ENCODE assay signal across 8 cellular contexts in the genomic region with DNA sequence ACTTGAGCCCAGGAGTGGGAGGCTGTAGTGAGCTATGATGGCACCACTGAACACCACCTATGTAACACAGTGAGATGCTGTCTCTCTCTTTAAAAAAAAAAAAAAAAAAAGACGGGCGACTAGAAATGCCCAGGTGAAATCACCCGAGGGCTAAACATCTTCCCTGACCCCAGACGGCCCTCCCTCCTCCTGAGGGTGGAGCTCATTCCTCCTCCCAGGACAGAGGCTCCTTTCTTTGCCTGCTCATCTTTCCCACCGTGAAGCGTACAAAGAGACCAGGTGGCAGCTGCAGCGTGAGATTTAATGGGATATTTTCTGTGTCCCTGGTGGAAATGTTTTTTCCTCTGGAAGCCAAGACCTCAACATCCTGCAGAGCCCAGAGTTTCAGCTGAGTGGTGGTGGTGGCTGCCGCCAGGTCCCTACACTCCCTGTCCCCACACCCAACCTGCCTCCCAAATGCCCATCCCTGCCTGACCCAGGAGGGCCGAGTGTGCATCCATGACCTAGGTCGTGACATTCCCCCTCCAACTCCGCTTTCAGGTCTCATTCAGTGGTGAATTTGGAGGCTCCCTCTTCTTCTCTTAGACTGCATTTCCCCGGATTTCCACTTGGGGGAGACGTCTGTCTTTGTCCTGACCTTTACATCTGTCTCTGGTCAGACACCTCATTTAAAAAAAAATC. TPM values are rescaled to one million over a fixed set of nuclear protein-coding genes. Genes with fewer than 3 reads are reported as not detected.
DNase-seq lines count a peak whose midpoint lies in the region; ATAC-seq, FAIRE-seq and TF ChIP-seq lines count a peak whose summit lies in the region.

No MANE protein-coding gene starts in this region.

- H3K4me1 ChIP-seq in HepG2 (ENCODE audit: insufficient read depth, low read length) (no peaks in the 10 kb centered on the region), thoracic aorta (ENCODE audit: control insufficient read depth in 1 of 2, low read depth in 2 of 2) (no peaks in the 10 kb centered on the region)

- no peak overlapping the region for H2AFZ ChIP-seq in HepG2 (ENCODE audit: low read length)

- H3K27me3 ChIP-seq in HepG2 (ENCODE audit: control insufficient read depth in 1 of 2, insufficient read depth in 2 of 2, low read length in 2 of 2) (peaks cover 0 to 6% of the 10 kb centered on the region in 2 experiments; a peak in 3 of 5 replicates), thoracic aorta (replicated peaks; ENCODE audit: insufficient read depth) (no peaks in the 10 kb centered on the region)

- POLR2A ChIA-PET in HepG2 (lab: Yijun Ruan, JAX): interaction anchor here (0.7 kb wide), 1 partner anchor 8 kb away, joined by 3 read pairs; no protein-coding TSS in a partner anchor

- H3K4me2 ChIP-seq in HepG2 (ENCODE audit: low read depth, low read length): no peak overlapping the region

- no TSS peak for BruUV-seq in HepG2 (replicated peaks; lab: Mats Ljungman, UMichigan)

- no peaks in the 10 kb centered on the region for H3K79me2 ChIP-seq in HepG2 (ENCODE audit: insufficient read depth, low read length)

- DNase-seq in activated T-cell treated with anti-CD3 and anti-CD28 coated beads for 4 hours (peak; percentile 27), LoVo (ENCODE audit: low spot score) (peak; percentile 51), cerebellum (ENCODE audit: low spot score) (peak; percentile 53), HepG2 (ENCODE audit: low spot score) (peak; percentile 66), thoracic aorta (ENCODE audit: low spot score) (no peak)
- no peak for DNase-seq in activated T-cell treated with anti-CD3 and anti-CD28 coated beads, Interleukin-2, amount 50 U/mL, for 1 hour

- intact Hi-C loops in HepG2 (cut with micrococcal nuclease; ENCODE audit: unreplicated experiment): loop anchor here (2.0 kb wide), 1 partner anchor 484 kb away; no protein-coding TSS in a partner anchor

- no peak overlapping the region for H3K27ac ChIP-seq in HepG2 (ENCODE audit: extremely low read length, insufficient read depth, low read length)
- H3K27ac ChIP-seq in thoracic aorta: no peak overlapping the region

- peak; percentile 90 for TF ChIP-seq RAD21 in HepG2 (CRISPR knock-in tag; IDR thresholded peaks at IDR 0.05)

- H4K20me1 ChIP-seq in HepG2 (ENCODE audit: insufficient read depth, low read length): no peaks in the 10 kb centered on the region

- CTCF ChIA-PET in HepG2 (lab: Yijun Ruan, JAX; ENCODE audit: low intra/inter-chr PET ratio, low total read pairs): interaction anchor here (0.8 to 2.1 kb wide), 5 partner anchors 9 to 486 kb away, joined by 3 to 12 read pairs (median 6); no protein-coding TSS in a partner anchor

- H3K9me3 ChIP-seq in HepG2 (ENCODE audit: low read length) (no peaks in the 10 kb centered on the region), thoracic aorta (no peaks in the 10 kb centered on the region)

- no peak overlapping the region for H3K9ac ChIP-seq in HepG2 (ENCODE audit: insufficient read depth, low read depth, low read length)

- FAIRE-seq in HepG2 (lab: Jason Lieb, UNC): peak; percentile 89

- no peaks in the 10 kb centered on the region for H3K36me3 ChIP-seq in HepG2 (replicated peaks in 1 of 2; ENCODE audit: control insufficient read depth in 1 of 2, insufficient read depth in 2 of 2, low read length in 2 of 2)
- no peaks in the 10 kb centered on the region for H3K36me3 ChIP-seq in thoracic aorta

- TF ChIP-seq CTCF in HepG2 (CRISPR knock-in tag; IDR thresholded peaks at IDR 0.05): peak; percentile 86
- TF ChIP-seq CTCF in thoracic aorta (IDR thresholded peaks at IDR 0.05): peak; percentile 53

- WGBS in HepG2 (ENCODE audit: low lambda C conversion rate): 5% methylated on average over 13 of the region's 13 CpGs

- in situ Hi-C loops in HepG2 (cut with HindIII; ENCODE audit: extremely low pct_ligation_motif_present, low pct_unique_long_range_greater_than_20kb): loop anchor here (5.0 kb wide), 1 partner anchor 488 kb away; no protein-coding TSS in a partner anchor

- no peak for TF ChIP-seq EP300 in HepG2 (IDR thresholded peaks at IDR 0.05; ENCODE audit: low read depth in 2 of 2, low read length in 2 of 2)
- no peak for TF ChIP-seq EP300 in HepG2 (CRISPR knock-in tag; IDR thresholded peaks at IDR 0.05; ENCODE audit: borderline replicate concordance)

- ATAC-seq in SK-N-SH treated with all-trans-retinoic acid at 6 μM for 48 hours (peak; percentile 91), HepG2 (peak; percentile 80), thoracic aorta (ENCODE audit: insufficient number of reproducible peaks, low FRiP score, low read depth) (no peak), GM18520 (IDR thresholded peaks at IDR 0.05; ENCODE audit: unreplicated experiment) (no peak)

- TF ChIP-seq POLR2A in HepG2 (IDR thresholded peaks at IDR 0.05; ENCODE audit: insufficient read depth in 1 of 2, low read depth in 2 of 2, low read length in 2 of 2): no peak

- no peak overlapping the region for H3K4me3 ChIP-seq in HepG2 (replicated peaks in 1 of 3; ENCODE audit: insufficient read depth in 1 of 3, low read depth in 2 of 3, low read length in 3 of 3)
- no peak overlapping the region for H3K4me3 ChIP-seq in thoracic aorta

TF ChIP-seq in SK-N-SH treated with all-trans-retinoic acid at 6 μM for 48 hours, 23 proteins besides CTCF, POLR2A, EP300 and RAD21 (continues in another document):
- TF ChIP-seq ISL1 (CRISPR knock-in tag; IDR thresholded peaks at IDR 0.05) (no peak), PPARA (CRISPR knock-in tag; IDR thresholded peaks at IDR 0.05; ENCODE audit: borderline replicate concordance) (no peak), GLIS3 (CRISPR knock-in tag; IDR thresholded peaks at IDR 0.05) (no peak), CSDC2 (CRISPR knock-in tag; IDR thresholded peaks at IDR 0.05) (no peak)
- TF ChIP-seq, protein P1, sequence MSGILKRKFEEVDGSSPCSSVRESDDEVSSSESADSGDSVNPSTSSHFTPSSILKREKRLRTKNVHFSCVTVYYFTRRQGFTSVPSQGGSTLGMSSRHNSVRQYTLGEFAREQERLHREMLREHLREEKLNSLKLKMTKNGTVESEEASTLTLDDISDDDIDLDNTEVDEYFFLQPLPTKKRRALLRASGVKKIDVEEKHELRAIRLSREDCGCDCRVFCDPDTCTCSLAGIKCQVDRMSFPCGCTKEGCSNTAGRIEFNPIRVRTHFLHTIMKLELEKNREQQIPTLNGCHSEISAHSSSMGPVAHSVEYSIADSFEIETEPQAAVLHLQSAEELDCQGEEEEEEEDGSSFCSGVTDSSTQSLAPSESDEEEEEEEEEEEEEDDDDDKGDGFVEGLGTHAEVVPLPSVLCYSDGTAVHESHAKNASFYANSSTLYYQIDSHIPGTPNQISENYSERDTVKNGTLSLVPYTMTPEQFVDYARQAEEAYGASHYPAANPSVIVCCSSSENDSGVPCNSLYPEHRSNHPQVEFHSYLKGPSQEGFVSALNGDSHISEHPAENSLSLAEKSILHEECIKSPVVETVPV (CRISPR knock-in tag; IDR thresholded peaks at IDR 0.05): no peak

TF ChIP-seq in HepG2, 621 proteins besides CTCF, POLR2A, EP300 and RAD21 (continues in another document):
- TF ChIP-seq GLI4 (CRISPR knock-in tag; IDR thresholded peaks at IDR 0.05; ENCODE audit: borderline replicate concordance) (no peak), ZNF792 (CRISPR knock-in tag; IDR thresholded peaks at IDR 0.05) (no peak), RFXAP (CRISPR knock-in tag; IDR thresholded peaks at IDR 0.05; ENCODE audit: borderline replicate concordance) (no peak), XRCC5 (optimal IDR thresholded peaks at IDR 0.05; ENCODE audit: low read length) (peak; percentile 38)
- TF ChIP-seq, protein P2, sequence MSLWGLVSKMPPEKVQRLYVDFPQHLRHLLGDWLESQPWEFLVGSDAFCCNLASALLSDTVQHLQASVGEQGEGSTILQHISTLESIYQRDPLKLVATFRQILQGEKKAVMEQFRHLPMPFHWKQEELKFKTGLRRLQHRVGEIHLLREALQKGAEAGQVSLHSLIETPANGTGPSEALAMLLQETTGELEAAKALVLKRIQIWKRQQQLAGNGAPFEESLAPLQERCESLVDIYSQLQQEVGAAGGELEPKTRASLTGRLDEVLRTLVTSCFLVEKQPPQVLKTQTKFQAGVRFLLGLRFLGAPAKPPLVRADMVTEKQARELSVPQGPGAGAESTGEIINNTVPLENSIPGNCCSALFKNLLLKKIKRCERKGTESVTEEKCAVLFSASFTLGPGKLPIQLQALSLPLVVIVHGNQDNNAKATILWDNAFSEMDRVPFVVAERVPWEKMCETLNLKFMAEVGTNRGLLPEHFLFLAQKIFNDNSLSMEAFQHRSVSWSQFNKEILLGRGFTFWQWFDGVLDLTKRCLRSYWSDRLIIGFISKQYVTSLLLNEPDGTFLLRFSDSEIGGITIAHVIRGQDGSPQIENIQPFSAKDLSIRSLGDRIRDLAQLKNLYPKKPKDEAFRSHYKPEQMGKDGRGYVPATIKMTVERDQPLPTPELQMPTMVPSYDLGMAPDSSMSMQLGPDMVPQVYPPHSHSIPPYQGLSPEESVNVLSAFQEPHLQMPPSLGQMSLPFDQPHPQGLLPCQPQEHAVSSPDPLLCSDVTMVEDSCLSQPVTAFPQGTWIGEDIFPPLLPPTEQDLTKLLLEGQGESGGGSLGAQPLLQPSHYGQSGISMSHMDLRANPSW (CRISPR knock-in tag; IDR thresholded peaks at IDR 0.05; ENCODE audit: borderline replicate concordance): no peak

RNA-seq across cellular contexts. Expression of gene GPRC5B, which starts 14.4 kb away (rescaled TPM):
- 37.1 TPM for total RNA-seq in cerebellum
- total RNA-seq in HepG2 (2016; rRNA removed; fragmentation: Illumina TruSeq; extraction: Trizol): 0.24 and 0.53 TPM in 2 replicates
- not detected in 2 replicates for total RNA-seq in HepG2 (2016; cell fraction: cytosol; rRNA removed; fragmentation: Illumina TruSeq; extraction: Trizol; ENCODE audit: low read depth)
- 0.16 and 0.37 TPM in 2 replicates for total RNA-seq in HepG2 (2016; cell fraction: insoluble cytoplasmic fraction; rRNA removed; fragmentation: Illumina TruSeq; extraction: Trizol)
- 0.10 and 0.15 TPM in 2 replicates for total RNA-seq in HepG2 (2016; cell fraction: membrane; rRNA removed; fragmentation: Illumina TruSeq; extraction: Trizol)
- total RNA-seq in HepG2 (2016; cell fraction: nucleus; rRNA removed; fragmentation: Illumina TruSeq; extraction: Trizol): 0.19 and 0.25 TPM in 2 replicates
- 0.46 and 0.52 TPM in 2 replicates for polyA plus RNA-seq in HepG2 (2011; rRNA removed)
- polyA plus RNA-seq in HepG2 (2011; cell fraction: cytosol; rRNA removed): 0.58 and 0.77 TPM in 2 replicates
- 0.24 and 0.72 TPM in 2 replicates for polyA plus RNA-seq in HepG2 (2011; cell fraction: nucleus; rRNA removed)
- polyA plus RNA-seq in HepG2 (2012): 0.30 and 0.51 TPM in 2 replicates
- 0.07 and 0.14 TPM in 2 replicates for polyA plus RNA-seq in HepG2 (2016; cell fraction: cytosol; fragmentation: Illumina TruSeq; extraction: Trizol; ENCODE audit: low read depth)
- polyA plus RNA-seq in HepG2 (2016; cell fraction: insoluble cytoplasmic fraction; fragmentation: Illumina TruSeq; extraction: Trizol; ENCODE audit: low read depth): 0.40 and 0.56 TPM in 2 replicates
- 0.20 and 0.35 TPM in 2 replicates for polyA plus RNA-seq in HepG2 (2016; cell fraction: membrane; fragmentation: Illumina TruSeq; extraction: Trizol; ENCODE audit: low read depth)
- 1.8 and 2.0 TPM in 2 replicates for polyA plus RNA-seq in HepG2 (2016; cell fraction: nucleus; fragmentation: Illumina TruSeq; extraction: Trizol; ENCODE audit: insufficient read depth, low read depth)
- 0.96 and 1.9 TPM in 2 replicates for polyA minus RNA-seq in HepG2 (2011; rRNA and poly(A)+ RNA removed; ENCODE audit: low replicate concordance)
- 0.44 and 0.59 TPM in 2 replicates for polyA minus RNA-seq in HepG2 (2011; cell fraction: cytosol; rRNA and poly(A)+ RNA removed)
- polyA minus RNA-seq in HepG2 (2011; cell fraction: nucleus; rRNA and poly(A)+ RNA removed): 0.26 and 0.75 TPM in 2 replicates
- total RNA-seq in thoracic aorta: 10 to 100 TPM in 1 of 2 donors, 1 to 10 TPM in 1; 9.6 to 16.1 TPM

Comparison
In these comparisons a context has a peak if more than half of its experiments do, and no peak if none do; other contexts are left out.
1. DNase-seq: peak in activated T-cell treated with anti-CD3 and anti-CD28 coated beads for 4 hours (single experiment), LoVo (single experiment), cerebellum (single experiment) and HepG2 (single experiment); none in activated T-cell treated with anti-CD3 and anti-CD28 coated beads, Interleukin-2, amount 50 U/mL, for 1 hour (single experiment) and thoracic aorta (single experiment).
2. ATAC-seq: peak in SK-N-SH treated with all-trans-retinoic acid at 6 μM for 48 hours (single experiment) and HepG2 (single experiment); none in thoracic aorta (single experiment) and GM18520 (single experiment).